In genomic region chr19:39563408-39563807, GRCh38 we compare ENCODE assay signal across 1 cellular context.
TF ChIP-seq lines count a peak whose summit lies in the region.

No MANE protein-coding gene starts in this region.

TF ChIP-seq in IMR-90, 13 proteins besides CTCF, POLR2A, EP300 and RAD21:
- TF ChIP-seq BHLHE40 (IDR thresholded peaks at IDR 0.05; ENCODE audit: low read depth, low read length): no peak
- TF ChIP-seq FOS (IDR thresholded peaks at IDR 0.05; ENCODE audit: low read depth, low read length): no peak
- TF ChIP-seq SMC3 (IDR thresholded peaks at IDR 0.05; ENCODE audit: low read depth, low read length): no peak
- no peak for TF ChIP-seq CEBPB (IDR thresholded peaks at IDR 0.05; ENCODE audit: low read depth, low read length)
- no peak for TF ChIP-seq MAFK (IDR thresholded peaks at IDR 0.05; ENCODE audit: low read depth, low read length)
- no peak for TF ChIP-seq CHD1 (IDR thresholded peaks at IDR 0.05; ENCODE audit: low read depth, low read length)
- TF ChIP-seq NFE2L2 (IDR thresholded peaks at IDR 0.05; ENCODE audit: low read depth, low read length): no peak
- no peak for TF ChIP-seq ELK1 (IDR thresholded peaks at IDR 0.05; ENCODE audit: borderline replicate concordance, low read depth, low read length)
- TF ChIP-seq USF2 (IDR thresholded peaks at IDR 0.05; ENCODE audit: low read depth, low read length): no peak
- TF ChIP-seq RCOR1 (IDR thresholded peaks at IDR 0.05; ENCODE audit: insufficient replicate concordance, low read length): no peak
- no peak for TF ChIP-seq MAZ (IDR thresholded peaks at IDR 0.05; ENCODE audit: borderline replicate concordance, low read depth, low read length)
- no peak for TF ChIP-seq RFX5 (IDR thresholded peaks at IDR 0.05; ENCODE audit: low read depth, low read length)
